In genomic region chr9:78369644-78370219, GRCh38 we compare ENCODE assay signal across 8 cellular contexts.
DNase-seq lines count a peak whose midpoint lies in the region; ATAC-seq and TF ChIP-seq lines count a peak whose summit lies in the region.

No MANE protein-coding gene starts in this region.

- WGBS in transverse colon (ENCODE audit: low coverage in 1 of 2), 2 donors = 23 to 26% methylated on average over 2 to 8 of the region's 8 CpGs

- TF ChIP-seq EP300 in transverse colon (IDR thresholded peaks at IDR 0.05; ENCODE audit: low read depth) = no peak

- H3K27ac Mint-ChIP-seq in activated T-helper 17 cell treated with anti-CD3 and anti-CD28 coated beads, Interleukin-2, amount 50 U/mL, for 72 hours = no peak overlapping the region

- no peaks in the 10 kb centered on the region for H3K4me1 ChIP-seq in transverse colon

- H3K9me3 ChIP-seq in transverse colon = no peaks in the 10 kb centered on the region

- no peak overlapping the region for H3K27ac ChIP-seq in HL-60 (replicated peaks)
- no peak overlapping the region for H3K27ac ChIP-seq in transverse colon

- H3K4me3 ChIP-seq in HL-60 (replicated peaks; ENCODE audit: insufficient read depth, low read length) = no peak overlapping the region
- H3K4me3 ChIP-seq in foreskin fibroblast (ENCODE audit: low read depth in 1 of 2, low read length in 2 of 2) = no peak overlapping the region
- no peak overlapping the region for H3K4me3 ChIP-seq in transverse colon

- peak; percentile 65 for ATAC-seq in GM19035 (IDR thresholded peaks at IDR 0.05; ENCODE audit: unreplicated experiment)
- ATAC-seq in activated T-helper 17 cell treated with anti-CD3 and anti-CD28 coated beads, Interleukin-2, amount 50 U/mL, for 72 hours (replicated peaks) = peak; percentile 60

- H3K4me3 Mint-ChIP-seq in activated T-helper 17 cell treated with anti-CD3 and anti-CD28 coated beads, Interleukin-2, amount 50 U/mL, for 72 hours = no peak overlapping the region

- no peaks in the 10 kb centered on the region for H3K36me3 ChIP-seq in transverse colon

- no peaks in the 10 kb centered on the region for H3K4me1 Mint-ChIP-seq in activated T-helper 17 cell treated with anti-CD3 and anti-CD28 coated beads, Interleukin-2, amount 50 U/mL, for 72 hours

- in situ Hi-C loops in transverse colon (cut with MboI; ENCODE audit: low pct_ligation_motif_present in 1 of 4, low pct_unique_long_range_greater_than_20kb in 1 of 4, low sequenced_read_pairs in 3 of 4) = loop anchor here (5.0 to 25.0 kb wide), 3 partner anchors 105 to 107 kb away; no protein-coding TSS in a partner anchor

- H3K27me3 ChIP-seq in HL-60 (ENCODE audit: insufficient read depth, poor library complexity, severe bottlenecking) (no peaks in the 10 kb centered on the region), transverse colon (peaks cover 22% of the 10 kb centered on the region)

- peaks cover 41% of the 10 kb centered on the region for H3K27me3 Mint-ChIP-seq in activated T-helper 17 cell treated with anti-CD3 and anti-CD28 coated beads, Interleukin-2, amount 50 U/mL, for 72 hours

- peak; percentile 91 for TF ChIP-seq CTCF in AG09319 (IDR thresholded peaks at IDR 0.05; ENCODE audit: low read depth, low read length)
- peak; percentile 78 for TF ChIP-seq CTCF in HL-60 (IDR thresholded peaks at IDR 0.05; ENCODE audit: insufficient read depth, low read length)
- TF ChIP-seq CTCF in foreskin fibroblast (IDR thresholded peaks at IDR 0.05; ENCODE audit: low read depth, low read length) = peak; percentile 87
- peak; percentile 66 to 83 (median 72) for TF ChIP-seq CTCF in transverse colon (IDR thresholded peaks at IDR 0.05)

- DNase-seq in AG09319 (ENCODE audit: extremely low read depth, low read depth) = peak; percentile 24
- peak; percentile 35 to 59 for DNase-seq in HL-60 (ENCODE audit: low read depth in 1 of 2, low spot score in 1 of 2)
- peak; percentile 1 for DNase-seq in OCI-M2 (lab: John Stamatoyannopoulos, UW; ENCODE audit: unreplicated experiment)
- DNase-seq in foreskin fibroblast = peak; percentile 39 to 83
- DNase-seq in nucleus accumbens (lab: John Stamatoyannopoulos, UW) = peak in 54 of 56 donors; percentile 1 to 89 (median 58)
- DNase-seq in transverse colon = peak; percentile 66

- no peaks in the 10 kb centered on the region for H3K9me3 Mint-ChIP-seq in activated T-helper 17 cell treated with anti-CD3 and anti-CD28 coated beads, Interleukin-2, amount 50 U/mL, for 72 hours

- intact Hi-C loops in transverse colon (cut with DNase I; ENCODE audit: low total_unique reads) = loop anchor here (5.0 kb wide), 1 partner anchor 102 kb away; no protein-coding TSS in a partner anchor

- no peak for TF ChIP-seq POLR2A in transverse colon (IDR thresholded peaks at IDR 0.05)

- H3K36me3 Mint-ChIP-seq in activated T-helper 17 cell treated with anti-CD3 and anti-CD28 coated beads, Interleukin-2, amount 50 U/mL, for 72 hours (ENCODE audit: low read depth) = no peaks in the 10 kb centered on the region

Comparison
In these comparisons a context has a peak if more than half of its experiments do, and no peak if none do; other contexts are left out.
1. DNase-seq: peak in every context shown above with its lines; median percentile 66 in transverse colon; 61 in foreskin fibroblast; 58 in nucleus accumbens; 47 in HL-60; 24 in AG09319; 1 in OCI-M2.